Comparison of ENCODE assay signal across 1 cellular context in genomic region chr19:13162749-13163608, GRCh38.
A peak's percentile ranks its signal among the peaks of the same experiment; 100 is the strongest.
TF ChIP-seq lines count a peak whose summit lies in the region.

No MANE protein-coding gene starts in this region.

TF ChIP-seq in GM23338, 12 proteins besides CTCF, POLR2A, EP300 and RAD21 (continued from another document):
- no peak for TF ChIP-seq REST (IDR thresholded peaks at IDR 0.05; ENCODE audit: unreplicated experiment)
- TF ChIP-seq ETS1 (IDR thresholded peaks at IDR 0.05) = no peak
- TF ChIP-seq POLR2AphosphoS5 (IDR thresholded peaks at IDR 0.05; ENCODE audit: low read depth) = peak; percentile 90
- TF ChIP-seq ZNF462 (CRISPR knock-in tag; IDR thresholded peaks at IDR 0.05) = no peak
